ENCODE assay signal across 20 cellular contexts in genomic region chr5:53359906-53360305, GRCh38.
DNase-seq lines count a peak whose midpoint lies in the region; ATAC-seq and TF ChIP-seq lines count a peak whose summit lies in the region.
"Had no signal": no experiment of that assay in that cellular context is flagged by ENCODE, and none has a peak within 500 bp of the region (broad histone marks: within the 10 kb centered on the region; RNA-seq: fewer than 3 reads in every experiment).

No MANE protein-coding gene starts in this region.

- CTCF ChIA-PET in IMR-90 (lab: Yijun Ruan, JAX), result no interaction called here

- peak overlapping the region; percentile 42; the same call in 1 of the 2 replicates for H3K4me2 ChIP-seq in IMR-90 (ENCODE audit: low read depth, low read length)

- peaks cover 18% of the 10 kb centered on the region for H3K4me1 ChIP-seq in IMR-90 (ENCODE audit: control insufficient read depth, insufficient read depth, low read length)
- H3K4me1 ChIP-seq: Caco-2 had no signal

- H3K4ac ChIP-seq in IMR-90 (ENCODE audit: low read depth, low read length), result peak overlapping the region; percentile 88

- H2BK15ac ChIP-seq in IMR-90 (ENCODE audit: low read depth, low read length), result peak overlapping the region; percentile 90; the same call in 1 of the 3 replicates

- TF ChIP-seq POLR2A in IMR-90 (IDR thresholded peaks at IDR 0.05; ENCODE audit: low read depth, low read length), result no peak

- no peak overlapping the region for H3K4me3 Mint-ChIP-seq in CD14-positive monocyte
- H3K4me3 Mint-ChIP-seq: activated CD4-positive, alpha-beta memory T cell treated with anti-CD3 and anti-CD28 coated beads, Interleukin-2, amount 10 ng/mL, durations not matched to agents 7 days and 5 days; activated naive CD8-positive, alpha-beta T cell treated with anti-CD3 and anti-CD28 coated beads for 36 hours; effector memory CD8-positive, alpha-beta T cell; IgD-negative memory B cell; T-helper 17 cell had no signal

- peak overlapping the region; percentile 98 for H2BK20ac ChIP-seq in IMR-90 (ENCODE audit: low read depth, low read length)

- no peak for TF ChIP-seq CTCF in AG10803 (conservative IDR thresholded peaks at IDR 0.05; ENCODE audit: low read length)
- TF ChIP-seq CTCF in IMR-90 (conservative IDR thresholded peaks at IDR 0.05; ENCODE audit: low read depth, low read length), result no peak
- TF ChIP-seq CTCF in CD14-positive monocyte (IDR thresholded peaks at IDR 0.05), result no peak

- H4K91ac ChIP-seq in IMR-90 (ENCODE audit: insufficient read depth, low read depth, low read length), result peak overlapping the region; percentile 96

- no peaks in the 10 kb centered on the region for H3K36me3 ChIP-seq in IMR-90 (ENCODE audit: control insufficient read depth, insufficient read depth, low read length)
- H3K36me3 ChIP-seq: WERI-Rb-1 had no signal

- 100% methylated on average over 1 of the region's 2 CpGs; no CpG with 5 or more reads in 1 of the 2 experiments for WGBS in IMR-90 (ENCODE audit: extremely low coverage in 2 of 2, insufficient read length in 1 of 2), 2 experiments

- H2AK5ac ChIP-seq in IMR-90 (ENCODE audit: low read depth, low read length), result peak overlapping the region; percentile 98

- H3K9me3 ChIP-seq in IMR-90 (ENCODE audit: control insufficient read depth, insufficient read depth, low read length), result no peaks in the 10 kb centered on the region
- H3K9me3 ChIP-seq: Caco-2, mucosa of descending colon had no signal

- peak overlapping the region; percentile 99 for H2BK5ac ChIP-seq in IMR-90 (ENCODE audit: low read depth, low read length, poor library complexity, severe bottlenecking)

- peak overlapping the region; percentile 100 for H3K18ac ChIP-seq in IMR-90 (ENCODE audit: low read depth, low read length)

- peaks cover 0 to 7% (median 2%) of the 10 kb centered on the region in 7 donors for H3K9me3 Mint-ChIP-seq in CD14-positive monocyte
- H3K9me3 Mint-ChIP-seq: activated CD4-positive, alpha-beta memory T cell treated with anti-CD3 and anti-CD28 coated beads, Interleukin-2, amount 10 ng/mL, durations not matched to agents 7 days and 5 days; activated naive CD8-positive, alpha-beta T cell treated with anti-CD3 and anti-CD28 coated beads for 36 hours had no signal

- H3K27me3 ChIP-seq in IMR-90 (ENCODE audit: control insufficient read depth, insufficient read depth, low read length), result no peaks in the 10 kb centered on the region

- peak overlapping the region; percentile 90; the same call in 1 of the 2 replicates for H3K23ac ChIP-seq in IMR-90 (ENCODE audit: low read depth, low read length)

- ATAC-seq in IMR-90 (ENCODE audit: low read depth), result no peak
- ATAC-seq: effector memory CD8-positive, alpha-beta T cell; left colon; mucosa of descending colon; T-helper 17 cell had no signal

- POLR2A ChIA-PET in IMR-90 (lab: Charles Lee; ENCODE audit: unreplicated experiment), result no interaction called here

- H3K9ac ChIP-seq in IMR-90 (ENCODE audit: low read depth, low read length), result no peak overlapping the region

- peak overlapping the region; percentile 93 for H3K14ac ChIP-seq in IMR-90 (replicated peaks; ENCODE audit: low read depth, low read length)

- H3K4me3 ChIP-seq in AG10803 (ENCODE audit: low read length) (no peak overlapping the region), IMR-90 (ENCODE audit: insufficient read depth, low read depth, low read length) (no peak overlapping the region)
- H3K4me3 ChIP-seq: mucosa of descending colon had no signal

- H3K27ac Mint-ChIP-seq in CD14-positive monocyte, result no peak overlapping the region
- H3K27ac Mint-ChIP-seq: activated CD4-positive, alpha-beta memory T cell treated with anti-CD3 and anti-CD28 coated beads, Interleukin-2, amount 10 ng/mL, durations not matched to agents 7 days and 5 days; activated naive CD8-positive, alpha-beta T cell treated with anti-CD3 and anti-CD28 coated beads for 36 hours; effector memory CD8-positive, alpha-beta T cell; IgD-negative memory B cell; T-helper 17 cell had no signal

- H3K79me1 ChIP-seq in IMR-90 (ENCODE audit: low read depth in 1 of 2, low read length in 2 of 2), result peaks cover 0 to 3% of the 10 kb centered on the region in 2 experiments; a peak in 1 of 4 replicates

- peak overlapping the region; percentile 98; the same call in 1 of the 2 replicates for H4K5ac ChIP-seq in IMR-90 (ENCODE audit: low read depth, low read length)

- TF ChIP-seq RAD21 in IMR-90 (IDR thresholded peaks at IDR 0.05; ENCODE audit: low read length), result no peak

- DNase-seq in AG10803 (ENCODE audit: low read depth), result peak; percentile 65
- DNase-seq in IMR-90, result peak; percentile 10
- DNase-seq in dermis blood vessel endothelial cell, result peak; percentile 55
- peak; percentile 34 for DNase-seq in myocyte (ENCODE audit: low read depth)
- DNase-seq in activated CD4-positive, alpha-beta T cell treated with anti-CD3 and anti-CD28 coated beads for 4 hours, result no peak
- no peak for DNase-seq in CD14-positive monocyte (ENCODE audit: low spot score)
- DNase-seq in NCI-H2196 (lab: John Stamatoyannopoulos, UW; ENCODE audit: unreplicated experiment), result no peak
- no peak for DNase-seq in hypothalamus (lab: John Stamatoyannopoulos, UW)
- DNase-seq: activated CD4-positive, alpha-beta memory T cell treated with anti-CD3 and anti-CD28 coated beads, Interleukin-2, amount 10 ng/mL, durations not matched to agents 7 days and 5 days; activated naive CD8-positive, alpha-beta T cell treated with anti-CD3 and anti-CD28 coated beads for 36 hours; Caco-2; caudate nucleus; effector memory CD8-positive, alpha-beta T cell; foreskin fibroblast; left colon; mucosa of descending colon; stimulated activated CD4-positive, alpha-beta T cell treated with anti-CD3 and anti-CD28 coated beads, Interleukin-2, amount 100 ng/mL, for 48 hours; T-helper 17 cell; WERI-Rb-1 had no signal

- no TSS peak for BruUV-seq in IMR-90 (replicated peaks; lab: Mats Ljungman, UMichigan)

- H3K56ac ChIP-seq in IMR-90 (ENCODE audit: extremely low read depth, insufficient read depth, low read length), result peak overlapping the region; percentile 88

- no peak overlapping the region for H2AK9ac ChIP-seq in IMR-90 (replicated peaks; ENCODE audit: low read depth, low read length, poor library complexity)

- H2BK120ac ChIP-seq in IMR-90 (ENCODE audit: low read depth, low read length), result peak overlapping the region; percentile 97

- no peak overlapping the region for H2AFZ ChIP-seq in IMR-90 (replicated peaks; ENCODE audit: low read length, poor library complexity)

- H4K8ac ChIP-seq in IMR-90 (ENCODE audit: low read depth in 2 of 2, low read length in 2 of 2), result peak overlapping the region; percentile 94 to 95

- peaks cover 0 to 3% (median 1%) of the 10 kb centered on the region in 3 donors for H3K27me3 Mint-ChIP-seq in CD14-positive monocyte (ENCODE audit: low read depth in 3 of 3)
- H3K27me3 Mint-ChIP-seq: activated CD4-positive, alpha-beta memory T cell treated with anti-CD3 and anti-CD28 coated beads, Interleukin-2, amount 10 ng/mL, durations not matched to agents 7 days and 5 days; effector memory CD8-positive, alpha-beta T cell had no signal

- H3K27ac ChIP-seq in IMR-90 (ENCODE audit: insufficient read depth, low read length), result peak overlapping the region; percentile 90
- H3K27ac ChIP-seq: WERI-Rb-1 had no signal

- peaks cover 10% of the 10 kb centered on the region; the same call in 1 of the 2 replicates for H3K9me1 ChIP-seq in IMR-90 (ENCODE audit: insufficient read depth, low read length)

- dilution Hi-C loops in IMR-90 (cut with HindIII; ENCODE audit: low sequenced_read_pairs, unreplicated experiment), result no loop called here

- H3K4me1 Mint-ChIP-seq in CD14-positive monocyte, result no peaks in the 10 kb centered on the region
- H3K4me1 Mint-ChIP-seq: IgD-negative memory B cell, T-helper 17 cell had no signal

- intact Hi-C loops in IMR-90 (cut with micrococcal nuclease), result loop anchor here (2.0 to 10.0 kb wide), 3 partner anchors 97 to 185 kb away; no protein-coding TSS in a partner anchor
- intact Hi-C loops in CD14-positive monocyte (cut with micrococcal nuclease), result no loop called here

- H3K36me3 Mint-ChIP-seq in CD14-positive monocyte, result no peaks in the 10 kb centered on the region
- H3K36me3 Mint-ChIP-seq: activated naive CD8-positive, alpha-beta T cell treated with anti-CD3 and anti-CD28 coated beads for 36 hours; IgD-negative memory B cell had no signal

- no peaks in the 10 kb centered on the region for H4K20me1 ChIP-seq in IMR-90 (ENCODE audit: insufficient read depth, low read length)

- in situ Hi-C loops in IMR-90 (cut with MboI; ENCODE audit: low sequenced_read_pairs), result no loop called here

TF ChIP-seq in IMR-90, 13 proteins besides CTCF, POLR2A, EP300 and RAD21 (continues in another document):
- TF ChIP-seq RFX5 (IDR thresholded peaks at IDR 0.05; ENCODE audit: low read depth, low read length), result no peak
- TF ChIP-seq RCOR1 (IDR thresholded peaks at IDR 0.05; ENCODE audit: insufficient replicate concordance, low read length), result no peak
- no peak for TF ChIP-seq MAFK (IDR thresholded peaks at IDR 0.05; ENCODE audit: low read depth, low read length)
- no peak for TF ChIP-seq BHLHE40 (IDR thresholded peaks at IDR 0.05; ENCODE audit: low read depth, low read length)
- TF ChIP-seq ELK1 (IDR thresholded peaks at IDR 0.05; ENCODE audit: borderline replicate concordance, low read depth, low read length), result no peak
- TF ChIP-seq MXI1 (IDR thresholded peaks at IDR 0.05; ENCODE audit: borderline replicate concordance, low read depth, low read length), result no peak
- no peak for TF ChIP-seq NFE2L2 (IDR thresholded peaks at IDR 0.05; ENCODE audit: low read depth, low read length)
- TF ChIP-seq FOS (IDR thresholded peaks at IDR 0.05; ENCODE audit: low read depth, low read length), result no peak
- no peak for TF ChIP-seq MAZ (IDR thresholded peaks at IDR 0.05; ENCODE audit: borderline replicate concordance, low read depth, low read length)
- no peak for TF ChIP-seq USF2 (IDR thresholded peaks at IDR 0.05; ENCODE audit: low read depth, low read length)
- TF ChIP-seq SMC3 (IDR thresholded peaks at IDR 0.05; ENCODE audit: low read depth, low read length), result no peak

Comparison
In these comparisons a context has a peak if more than half of its experiments do, and no peak if none do; other contexts are left out.
1. DNase-seq: peak in AG10803 (single experiment), IMR-90 (single experiment), dermis blood vessel endothelial cell (single experiment) and myocyte (single experiment); none in activated CD4-positive, alpha-beta T cell treated with anti-CD3 and anti-CD28 coated beads for 4 hours (0 of 2), CD14-positive monocyte (single experiment), NCI-H2196 (single experiment) and hypothalamus (0 of 51).